1 cellular context compared by ENCODE assay signal in genomic region chr19:572891-573825, GRCh38.
A peak's percentile ranks its signal among the peaks of the same experiment; 100 is the strongest.
TF ChIP-seq lines count a peak whose summit lies in the region.

No MANE protein-coding gene starts in this region.

TF ChIP-seq in K562, 482 proteins besides CTCF, POLR2A, EP300 and RAD21 (continued from another document and continues in another):
- peak; percentile 41; the same call in 1 of the 2 replicates for TF ChIP-seq NKRF (IDR thresholded peaks at IDR 0.05; ENCODE audit: borderline replicate concordance)
- no peak for TF ChIP-seq POLR3A (IDR thresholded peaks at IDR 0.05; ENCODE audit: borderline replicate concordance, extremely low read depth, insufficient read depth, insufficient read length)
- no peak for TF ChIP-seq GTF2B (IDR thresholded peaks at IDR 0.05; ENCODE audit: extremely low read depth, insufficient read length)
- 0 out of 2 replicates have a peak, but pooled peaks have one; percentile 1 for TF ChIP-seq GABPB1 (CRISPR knock-in tag; IDR thresholded peaks at IDR 0.05)
- no peak for TF ChIP-seq POLR2AphosphoS5 (IDR thresholded peaks at IDR 0.05; ENCODE audit: control insufficient read depth, insufficient read depth, low read depth, low read length)
- TF ChIP-seq HMGN3 (IDR thresholded peaks at IDR 0.05; ENCODE audit: borderline replicate concordance, extremely low read depth, insufficient read length, low read depth, low read length): no peak
- TF ChIP-seq PCBP1 (IDR thresholded peaks at IDR 0.05; ENCODE audit: low read depth, low read length, poor library complexity, severe bottlenecking): peak; percentile 47
- TF ChIP-seq SOX6 (IDR thresholded peaks at IDR 0.05): no peak
- TF ChIP-seq POLR3G (IDR thresholded peaks at IDR 0.05; ENCODE audit: extremely low read depth, insufficient read length, insufficient replicate concordance): no peak
- no peak for TF ChIP-seq ZNF583 (CRISPR knock-in tag; IDR thresholded peaks at IDR 0.05)
- TF ChIP-seq RBFOX2 (IDR thresholded peaks at IDR 0.05; ENCODE audit: low read depth, low read length): peak; percentile 72
- peak; percentile 59; the same call in 1 of the 2 replicates for TF ChIP-seq ZBTB43 (CRISPR knock-in tag; IDR thresholded peaks at IDR 0.05)
- no peak for TF ChIP-seq BRF2 (IDR thresholded peaks at IDR 0.05; ENCODE audit: borderline replicate concordance, insufficient read depth, insufficient read length)
- TF ChIP-seq CCNT2 (IDR thresholded peaks at IDR 0.05; ENCODE audit: borderline replicate concordance, extremely low read depth, insufficient read length, low read depth, low read length): peak; percentile 64
- TF ChIP-seq ZFP36 (IDR thresholded peaks at IDR 0.05; ENCODE audit: low read depth, low read length, partially characterized antibody): no peak
- no peak for TF ChIP-seq SREBF2 (CRISPR knock-in tag; IDR thresholded peaks at IDR 0.05)
- no peak for TF ChIP-seq HDAC2 (IDR thresholded peaks at IDR 0.05)
- no peak for TF ChIP-seq CBFA2T2 (conservative IDR thresholded peaks at IDR 0.05)
- no peak for TF ChIP-seq MYBL2 (IDR thresholded peaks at IDR 0.05; ENCODE audit: low read depth)
- no peak for TF ChIP-seq MYBL2 (CRISPR knock-in tag; IDR thresholded peaks at IDR 0.05; ENCODE audit: borderline replicate concordance)
- no peak for TF ChIP-seq GABPA (tag; conservative IDR thresholded peaks at IDR 0.05; ENCODE audit: low read depth)
- no peak for TF ChIP-seq IFI16 (CRISPR knock-in tag; IDR thresholded peaks at IDR 0.05)
- no peak for TF ChIP-seq BCLAF1 (IDR thresholded peaks at IDR 0.05; ENCODE audit: borderline replicate concordance in 1 of 2, control insufficient read depth in 1 of 2, low read depth in 2 of 2, low read length in 1 of 2)
- peak; percentile 71 for TF ChIP-seq RBM22 (IDR thresholded peaks at IDR 0.05; ENCODE audit: low read depth, low read length, poor library complexity, severe bottlenecking)
- TF ChIP-seq CTCFL (IDR thresholded peaks at IDR 0.05; ENCODE audit: borderline replicate concordance, insufficient read depth, low read depth, low read length, poor library complexity, severe bottlenecking): no peak
- no peak for TF ChIP-seq ZSCAN29 (IDR thresholded peaks at IDR 0.05)
- TF ChIP-seq TCF15 (CRISPR knock-in tag; IDR thresholded peaks at IDR 0.05): peak; percentile 56; the same call in 1 of the 2 replicates
- no peak for TF ChIP-seq ATF6 (CRISPR knock-in tag; IDR thresholded peaks at IDR 0.05)
- TF ChIP-seq SP1 (CRISPR knock-in tag; IDR thresholded peaks at IDR 0.05): peak; percentile 56; the same call in 1 of the 2 replicates
- 0 out of 2 replicates have a peak, but pooled peaks have one; percentile 9 for TF ChIP-seq ZNF12 (CRISPR knock-in tag; IDR thresholded peaks at IDR 0.05)
- TF ChIP-seq KDM5B (IDR thresholded peaks at IDR 0.05; ENCODE audit: insufficient replicate concordance, low read depth, low read length): peak; percentile 56
- TF ChIP-seq ZNF740 (CRISPR knock-in tag; IDR thresholded peaks at IDR 0.05): 0 out of 2 replicates have a peak, but pooled peaks have one; percentile 5
- TF ChIP-seq ZNF740 (tag; IDR thresholded peaks at IDR 0.05): no peak
- TF ChIP-seq ZNF124 (CRISPR knock-in tag; IDR thresholded peaks at IDR 0.05): peak; percentile 35; the same call in 1 of the 2 replicates
- TF ChIP-seq CHD1 (IDR thresholded peaks at IDR 0.05; ENCODE audit: low read length): peak; percentile 97
